ENCODE assay signal across 8 cellular contexts in the genomic region with DNA sequence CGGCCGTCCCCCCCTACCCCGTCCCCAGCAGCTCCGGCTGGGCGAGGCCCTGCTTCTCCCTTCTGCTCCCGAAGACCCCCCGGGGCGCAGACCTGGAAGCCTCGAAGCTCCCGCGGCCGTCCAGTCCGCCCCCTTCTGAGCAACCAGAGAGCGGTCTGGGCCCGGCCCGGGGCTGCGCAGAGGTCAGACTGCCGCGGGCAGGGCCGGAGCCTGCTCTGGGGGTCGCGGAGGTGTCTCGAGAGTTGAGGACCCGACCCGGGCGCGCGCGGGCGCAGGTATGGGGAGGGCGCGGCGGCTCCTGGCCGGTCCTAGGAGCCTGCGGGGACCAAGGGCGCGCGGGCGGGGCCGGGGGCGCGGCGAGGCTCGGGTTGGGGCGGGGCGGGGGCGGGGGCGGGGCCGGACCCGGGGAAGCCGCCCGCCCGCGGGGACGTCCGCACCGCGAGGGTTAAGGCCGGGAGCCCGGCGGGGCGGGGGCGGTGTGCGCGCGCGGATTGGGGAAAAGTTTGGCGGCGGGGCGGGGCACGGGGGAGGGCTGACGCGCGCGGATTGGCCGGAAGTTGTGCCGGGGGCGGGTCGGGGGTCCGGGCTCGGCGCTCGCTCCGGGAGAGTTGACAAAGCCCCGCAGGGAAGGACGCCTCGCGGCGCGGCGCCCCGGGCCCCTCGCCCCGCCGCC. TPM values are rescaled to one million over a fixed set of nuclear protein-coding genes. Genes with fewer than 3 reads are reported as not detected.
DNase-seq lines count a peak whose midpoint lies in the region; ATAC-seq and TF ChIP-seq lines count a peak whose summit lies in the region.

A gene with protein sequence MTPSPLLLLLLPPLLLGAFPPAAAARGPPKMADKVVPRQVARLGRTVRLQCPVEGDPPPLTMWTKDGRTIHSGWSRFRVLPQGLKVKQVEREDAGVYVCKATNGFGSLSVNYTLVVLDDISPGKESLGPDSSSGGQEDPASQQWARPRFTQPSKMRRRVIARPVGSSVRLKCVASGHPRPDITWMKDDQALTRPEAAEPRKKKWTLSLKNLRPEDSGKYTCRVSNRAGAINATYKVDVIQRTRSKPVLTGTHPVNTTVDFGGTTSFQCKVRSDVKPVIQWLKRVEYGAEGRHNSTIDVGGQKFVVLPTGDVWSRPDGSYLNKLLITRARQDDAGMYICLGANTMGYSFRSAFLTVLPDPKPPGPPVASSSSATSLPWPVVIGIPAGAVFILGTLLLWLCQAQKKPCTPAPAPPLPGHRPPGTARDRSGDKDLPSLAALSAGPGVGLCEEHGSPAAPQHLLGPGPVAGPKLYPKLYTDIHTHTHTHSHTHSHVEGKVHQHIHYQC (plus strand): TSS at position 605 of the 673 bp plus-strand sequence. CDS start 860 bp downstream, outside the sequence.

- no peak within 1 kb of the TSS for H3K27ac ChIP-seq in OCI-LY7 (ENCODE audit: low read depth, low read length, poor library complexity, severe bottlenecking)

- no peaks in the 10 kb centered on the region for H4K20me1 ChIP-seq in OCI-LY7 (ENCODE audit: insufficient read depth, low read length)

- peak within 1 kb of the TSS; percentile 66 for H3K4me2 ChIP-seq in OCI-LY7 (ENCODE audit: low read length)

- no peaks in the 10 kb centered on the region for H3K36me3 ChIP-seq in OCI-LY7 (ENCODE audit: insufficient read depth, low read length)

- BruUV-seq in OCI-LY7 (replicated peaks; lab: Mats Ljungman, UMichigan): no TSS peak

- H3K9me2 ChIP-seq in OCI-LY7 (ENCODE audit: insufficient read depth, low read length): no peaks in the 10 kb centered on the region

- DNase-seq in GM04503 (ENCODE audit: low read depth) (peak; percentile 30), OCI-LY7 (ENCODE audit: low spot score) (peak; percentile 85), myocyte (ENCODE audit: low read depth) (peak; percentile 88), NCI-H1105 treated with DMSO at 0.1 percent for 48 hours (lab: John Stamatoyannopoulos, UW) (no peak)
- DNase-seq in activated T-cell treated with anti-CD3 and anti-CD28 coated beads, Interleukin-2, amount 50 U/mL, for 4 hours: peak; percentile 93
- peak; percentile 95 for DNase-seq in stimulated activated CD8-positive, alpha-beta memory T cell treated with anti-CD3 and anti-CD28 coated beads, Interleukin-4, amount 100 ng/mL, for 48 hours

- H3K9me3 ChIP-seq in OCI-LY7 (ENCODE audit: low read length): no peaks in the 10 kb centered on the region

- CTCF ChIA-PET in OCI-LY7 (lab: Charles Lee; ENCODE audit: unreplicated experiment): no interaction called here

- peaks cover 13% of the 10 kb centered on the region for H3K4me1 Mint-ChIP-seq in activated T-cell treated with anti-CD3 and anti-CD28 coated beads, Interleukin-2, amount 50 U/mL, for 4 hours (ENCODE audit: low read depth)

- no peak for TF ChIP-seq CTCF in OCI-LY7 (conservative IDR thresholded peaks at IDR 0.05; ENCODE audit: low read length)

- peak; percentile 33 for ATAC-seq in HG02852 (IDR thresholded peaks at IDR 0.05; ENCODE audit: unreplicated experiment)
- ATAC-seq in activated T-cell treated with anti-CD3 and anti-CD28 coated beads, Interleukin-2, amount 50 U/mL, for 4 hours: peak; percentile 51 to 62
- peak; percentile 66 for ATAC-seq in esophagus mucosa

- H3K9me3 Mint-ChIP-seq in activated T-cell treated with anti-CD3 and anti-CD28 coated beads, Interleukin-2, amount 50 U/mL, for 4 hours: no peaks in the 10 kb centered on the region

- peak within 1 kb of the TSS; percentile 64 for H3K4me3 ChIP-seq in OCI-LY7 (ENCODE audit: low read depth, low read length, poor library complexity, severe bottlenecking)

- H3K4me1 ChIP-seq in OCI-LY7 (ENCODE audit: insufficient read depth, low read length, poor library complexity, severe bottlenecking): peaks cover 29% of the 10 kb centered on the region

- POLR2A ChIA-PET in OCI-LY7 (lab: Charles Lee): no interaction called here

- H3K4me3 Mint-ChIP-seq in activated T-cell treated with anti-CD3 and anti-CD28 coated beads, Interleukin-2, amount 50 U/mL, for 4 hours: peak within 1 kb of the TSS; percentile 83

- no peaks in the 10 kb centered on the region for H3K79me2 ChIP-seq in OCI-LY7 (ENCODE audit: insufficient read depth, low read depth, low read length)

- H2AFZ ChIP-seq in OCI-LY7 (ENCODE audit: low read length): no peak within 1 kb of the TSS

- peaks cover 3% of the 10 kb centered on the region for H3K36me3 Mint-ChIP-seq in activated T-cell treated with anti-CD3 and anti-CD28 coated beads, Interleukin-2, amount 50 U/mL, for 4 hours (ENCODE audit: insufficient read depth)

- intact Hi-C loops in OCI-LY7 (cut with micrococcal nuclease; ENCODE audit: unreplicated experiment): loop anchor here (5.0 to 10.0 kb wide), 2 partner anchors 234 to 336 kb away; partner anchors contain the start of genes CTBP1 and UVSSA

- peaks cover 21% of the 10 kb centered on the region for H3K27me3 Mint-ChIP-seq in activated T-cell treated with anti-CD3 and anti-CD28 coated beads, Interleukin-2, amount 50 U/mL, for 4 hours (ENCODE audit: low read depth)

RNA-seq across cellular contexts. Expression of the gene that starts here (rescaled TPM):
- 1.4 and 1.8 TPM in 2 replicates for total RNA-seq in OCI-LY7 (2014; rRNA removed; shearing (Covaris generic))
- total RNA-seq in OCI-LY7 (2022): 2.7 and 3.1 TPM in 2 replicates
- total RNA-seq in activated T-cell treated with anti-CD3 and anti-CD28 coated beads, Interleukin-2, amount 50 U/mL, for 4 hours: 10 to 100 TPM; 20.4 to 29.6 (median 20.6) TPM
- total RNA-seq in esophagus mucosa: 2.2 TPM
- 20.5 and 22.5 TPM in 2 replicates for total RNA-seq in myocyte
- 25.0 TPM for polyA plus RNA-seq in myocyte (2012)
